Comparison of ENCODE assay signal across 12 cellular contexts in the genomic region with DNA sequence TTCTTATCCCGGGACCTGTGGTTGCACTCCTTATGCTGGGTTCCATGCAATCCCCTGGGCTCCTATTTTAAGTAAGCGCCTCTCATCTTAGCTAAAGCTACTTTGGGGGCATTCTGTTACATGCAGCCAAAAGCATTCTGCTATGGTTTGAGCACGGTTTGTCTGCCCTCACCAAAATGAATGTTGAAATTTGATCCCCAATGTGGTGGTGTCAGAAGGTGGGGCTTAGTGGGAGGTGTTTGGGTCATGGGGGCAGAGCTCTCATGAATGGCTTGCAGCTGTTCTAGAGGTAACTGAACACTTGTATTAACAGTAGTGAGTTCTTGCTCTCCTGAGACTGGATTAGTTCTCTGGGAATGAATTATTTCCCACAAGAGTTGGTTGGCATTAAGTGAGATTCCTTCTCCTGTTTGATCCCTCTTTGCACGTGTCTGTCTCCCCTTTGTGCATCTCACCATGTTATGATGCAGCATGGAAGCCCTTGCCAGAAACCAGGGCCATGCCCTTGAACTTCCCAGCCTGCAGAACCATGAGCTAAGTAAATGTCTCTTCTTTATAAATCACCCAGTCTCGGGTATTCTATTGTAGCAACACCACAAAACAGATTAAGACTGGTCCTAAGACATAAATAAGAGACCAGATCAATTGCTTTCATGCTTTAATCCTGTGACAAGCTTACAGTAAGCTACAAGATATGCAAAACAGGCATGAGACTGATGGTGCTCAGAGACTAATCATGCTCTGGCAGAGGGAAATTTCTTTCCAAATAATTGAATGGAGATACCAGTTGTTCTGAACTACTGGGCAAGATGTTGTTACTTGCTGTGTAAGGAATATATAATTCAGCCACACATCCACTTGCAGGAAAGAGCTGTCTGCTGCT.
A peak's percentile ranks its signal among the peaks of the same experiment; 100 is the strongest.
DNase-seq lines count a peak whose midpoint lies in the region; ATAC-seq and TF ChIP-seq lines count a peak whose summit lies in the region.
"Had no signal": no experiment of that assay in that cellular context is flagged by ENCODE, and none has a peak within 500 bp of the region (broad histone marks: within the 10 kb centered on the region; RNA-seq: fewer than 3 reads in every experiment).

No MANE protein-coding gene starts in this region.

- H3K4me3 Mint-ChIP-seq in nephron = peak overlapping the region in 1 of 3 experiments; percentile 39
- H3K4me3 Mint-ChIP-seq: GM23338 had no signal

- H3K4me3 ChIP-seq in brain microvascular endothelial cell (ENCODE audit: low read depth, low read length) = no peak overlapping the region
- H3K4me3 ChIP-seq: adrenal gland, GM23338, right atrium auricular region had no signal

- no peaks in the 10 kb centered on the region for H3K36me3 ChIP-seq in brain microvascular endothelial cell (replicated peaks)
- H3K36me3 ChIP-seq: adrenal gland, right atrium auricular region had no signal

- DNase-seq in ELR (ENCODE audit: low read depth) (peak; percentile 22), NCI-H524 (lab: John Stamatoyannopoulos, UW) (peak; percentile 71 to 80), brain microvascular endothelial cell (peak; percentile 33), HUDEP-2 (lab: John Stamatoyannopoulos, UW; ENCODE audit: unreplicated experiment in 76 of 76) (no peak), COR-L47 (lab: John Stamatoyannopoulos, UW) (no peak)
- DNase-seq: adrenal gland; effector CD8-positive, alpha-beta T cell had no signal

- H3K4me1 Mint-ChIP-seq in nephron = peaks cover 72% of the 10 kb centered on the region

- no peaks in the 10 kb centered on the region for H3K36me3 Mint-ChIP-seq in nephron (ENCODE audit: low read depth)

- peak overlapping the region; percentile 80 to 98 (median 94) for H3K27ac Mint-ChIP-seq in nephron
- H3K27ac Mint-ChIP-seq: GM23338 had no signal

- peak overlapping the region; percentile 92 for H3K27ac ChIP-seq in brain microvascular endothelial cell
- H3K27ac ChIP-seq: adrenal gland, right atrium auricular region had no signal

- ATAC-seq in HG03442 (IDR thresholded peaks at IDR 0.05; ENCODE audit: unreplicated experiment) (no peak), GM19351 (IDR thresholded peaks at IDR 0.05; ENCODE audit: unreplicated experiment) (no peak)
- ATAC-seq: GM23338 had no signal

- no peaks in the 10 kb centered on the region for H3K27me3 Mint-ChIP-seq in nephron (ENCODE audit: low read depth)

- in situ Hi-C loops in brain microvascular endothelial cell (cut with HindIII; ENCODE audit: low pct_ligation_motif_present, low sequenced_read_pairs) = no loop called here

- no peaks in the 10 kb centered on the region for H3K27me3 ChIP-seq in brain microvascular endothelial cell (replicated peaks)
- H3K27me3 ChIP-seq: adrenal gland, right atrium auricular region had no signal

- H3K9me3 Mint-ChIP-seq in nephron = no peaks in the 10 kb centered on the region

- no peak for TF ChIP-seq CTCF in brain microvascular endothelial cell (IDR thresholded peaks at IDR 0.05; ENCODE audit: low read depth, low read length, missing control alignments)
- TF ChIP-seq CTCF in nephron (IDR thresholded peaks at IDR 0.05; ENCODE audit: unreplicated experiment in 3 of 3) = no peak

Comparison
In these comparisons a context has a peak if more than half of its experiments do, and no peak if none do; other contexts are left out.
1. DNase-seq: peak in ELR (single experiment), NCI-H524 (2 of 2) and brain microvascular endothelial cell (single experiment); none in HUDEP-2 (0 of 76) and COR-L47 (single experiment).